ENCODE assay signal across 1 cellular context in the genomic region with DNA sequence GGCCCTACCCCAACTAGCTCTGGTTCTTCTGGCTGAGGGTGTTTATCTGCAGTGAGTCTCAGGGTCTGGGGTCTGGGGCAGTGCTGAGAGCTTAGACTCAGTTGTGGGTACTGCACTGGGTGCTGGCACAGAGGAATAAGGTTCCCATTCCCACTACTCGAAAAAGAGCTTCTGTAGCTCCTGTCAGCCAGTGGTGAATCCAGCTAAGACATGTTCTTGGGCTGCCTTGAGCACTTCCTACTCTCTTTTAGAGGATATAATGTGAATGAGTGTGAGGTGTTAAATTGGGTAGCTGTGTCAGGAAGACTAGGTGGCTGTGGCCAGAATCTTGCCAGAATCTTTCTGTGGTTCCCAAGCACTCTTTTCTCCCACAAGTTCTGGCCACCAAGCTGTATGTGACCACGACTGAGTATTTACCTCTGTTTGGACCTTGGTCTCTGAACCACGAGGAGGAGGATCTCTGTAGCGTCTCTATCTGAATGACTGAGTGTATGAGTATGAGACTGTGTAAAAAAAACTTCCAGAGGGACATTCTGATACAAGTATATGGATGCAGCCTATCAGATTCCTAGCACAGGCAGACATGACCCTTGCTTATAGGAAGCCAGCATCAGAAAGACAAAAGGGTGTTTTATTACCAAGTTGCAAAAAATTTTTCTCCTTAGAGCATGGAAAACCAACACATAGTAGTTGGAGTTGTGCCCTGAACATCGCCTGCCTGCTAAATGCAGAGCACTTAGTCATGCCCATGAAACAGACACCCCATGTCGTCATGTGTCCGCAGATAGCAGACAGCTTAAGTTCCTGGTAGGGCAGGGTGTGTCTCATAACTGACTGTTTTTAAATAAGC.
TF ChIP-seq lines count a peak whose summit lies in the region.

No MANE protein-coding gene starts in this region.

TF ChIP-seq in HepG2, 621 proteins besides CTCF, POLR2A, EP300 and RAD21 (continued from another document and continues in another):
- TF ChIP-seq, protein P1, sequence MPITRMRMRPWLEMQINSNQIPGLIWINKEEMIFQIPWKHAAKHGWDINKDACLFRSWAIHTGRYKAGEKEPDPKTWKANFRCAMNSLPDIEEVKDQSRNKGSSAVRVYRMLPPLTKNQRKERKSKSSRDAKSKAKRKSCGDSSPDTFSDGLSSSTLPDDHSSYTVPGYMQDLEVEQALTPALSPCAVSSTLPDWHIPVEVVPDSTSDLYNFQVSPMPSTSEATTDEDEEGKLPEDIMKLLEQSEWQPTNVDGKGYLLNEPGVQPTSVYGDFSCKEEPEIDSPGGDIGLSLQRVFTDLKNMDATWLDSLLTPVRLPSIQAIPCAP (CRISPR knock-in tag; IDR thresholded peaks at IDR 0.05; ENCODE audit: low read depth), result no peak
- TF ChIP-seq TEAD3 (CRISPR knock-in tag; optimal IDR thresholded peaks at IDR 0.05; ENCODE audit: borderline replicate concordance) (no peak), PTBP1 (IDR thresholded peaks at IDR 0.05; ENCODE audit: low read depth, low read length, poor library complexity, severe bottlenecking) (no peak), HMG20A (CRISPR knock-in tag; IDR thresholded peaks at IDR 0.05; ENCODE audit: borderline replicate concordance) (peak; percentile 53), YEATS4 (CRISPR knock-in tag; IDR thresholded peaks at IDR 0.05; ENCODE audit: borderline replicate concordance) (peak; percentile 22; the same call in 1 of the 2 replicates), FOXA3 (CRISPR knock-in tag; IDR thresholded peaks at IDR 0.05) (peak; percentile 71), PHF20 (CRISPR knock-in tag; IDR thresholded peaks at IDR 0.05) (no peak), SOX13 (IDR thresholded peaks at IDR 0.05) (no peak), SOX13 (CRISPR knock-in tag; conservative IDR thresholded peaks at IDR 0.05 in 1 of 2, IDR thresholded peaks at IDR 0.05 in 1 of 2) (peak in 1 of 2 experiments; percentile 66; a peak in 2 of 4 replicates), NCOR1 (IDR thresholded peaks at IDR 0.05; ENCODE audit: borderline replicate concordance, low read length) (peak; percentile 77; the same call in 1 of the 2 replicates), MXI1 (IDR thresholded peaks at IDR 0.05; ENCODE audit: borderline replicate concordance, low read depth, low read length) (peak; percentile 80; the same call in 1 of the 3 replicates), ISX (CRISPR knock-in tag; conservative IDR thresholded peaks at IDR 0.05) (no peak), ZNF780A (CRISPR knock-in tag; IDR thresholded peaks at IDR 0.05) (no peak), ZNF660 (CRISPR knock-in tag; IDR thresholded peaks at IDR 0.05; ENCODE audit: borderline replicate concordance, low read depth) (no peak), ZBTB7A (CRISPR knock-in tag; IDR thresholded peaks at IDR 0.05) (no peak), SOX5 (CRISPR knock-in tag; IDR thresholded peaks at IDR 0.05; ENCODE audit: borderline replicate concordance) (peak; percentile 50; the same call in 1 of the 2 replicates), FOSL2 (CRISPR knock-in tag; IDR thresholded peaks at IDR 0.05) (peak; percentile 48; the same call in 1 of the 2 replicates), GTF3A (CRISPR knock-in tag; conservative IDR thresholded peaks at IDR 0.05) (no peak), RBM39 (IDR thresholded peaks at IDR 0.05; ENCODE audit: low read depth, low read length, poor library complexity, severe bottlenecking) (no peak), KDM3A (CRISPR knock-in tag; IDR thresholded peaks at IDR 0.05; ENCODE audit: low read depth) (0 out of 2 replicates have a peak, but pooled peaks have one; percentile 52), PPARG (CRISPR knock-in tag; conservative IDR thresholded peaks at IDR 0.05) (0 out of 2 replicates have a peak, but pooled peaks have one; percentile 22), SAP130 (CRISPR knock-in tag; IDR thresholded peaks at IDR 0.05; ENCODE audit: low read depth) (peak; percentile 92), ZNF225 (CRISPR knock-in tag; IDR thresholded peaks at IDR 0.05) (no peak), ZNF382 (CRISPR knock-in tag; IDR thresholded peaks at IDR 0.05; ENCODE audit: borderline replicate concordance) (no peak), POGZ (CRISPR knock-in tag; IDR thresholded peaks at IDR 0.05) (0 out of 2 replicates have a peak, but pooled peaks have one; percentile 24), HNRNPK (IDR thresholded peaks at IDR 0.05; ENCODE audit: low read depth, low read length, poor library complexity, severe bottlenecking) (no peak), PAWR (CRISPR knock-in tag; IDR thresholded peaks at IDR 0.05; ENCODE audit: borderline replicate concordance) (no peak), HDAC1 (CRISPR knock-in tag; IDR thresholded peaks at IDR 0.05) (0 out of 2 replicates have a peak, but pooled peaks have one; percentile 21), ZNF343 (CRISPR knock-in tag; IDR thresholded peaks at IDR 0.05) (no peak), SNAI1 (CRISPR knock-in tag; IDR thresholded peaks at IDR 0.05; ENCODE audit: borderline replicate concordance) (no peak), CREM (IDR thresholded peaks at IDR 0.05) (0 out of 2 replicates have a peak, but pooled peaks have one; percentile 29), CREM (CRISPR knock-in tag; IDR thresholded peaks at IDR 0.05) (no peak), NR2F6 (IDR thresholded peaks at IDR 0.05) (no peak; the same call in 1 of the 2 replicates), NR2F6 (CRISPR knock-in tag; IDR thresholded peaks at IDR 0.05) (peak; percentile 49; the same call in 1 of the 2 replicates), CEBPB (IDR thresholded peaks at IDR 0.05; ENCODE audit: borderline replicate concordance, low read depth, low read length) (no peak), MXD4 (CRISPR knock-in tag; IDR thresholded peaks at IDR 0.05) (peak; percentile 46; the same call in 1 of the 2 replicates), KAT8 (CRISPR knock-in tag; IDR thresholded peaks at IDR 0.05) (no peak), GATAD1 (CRISPR knock-in tag; IDR thresholded peaks at IDR 0.05) (no peak), TAF1 (CRISPR knock-in tag; IDR thresholded peaks at IDR 0.05) (no peak), CREB1 (IDR thresholded peaks at IDR 0.05) (0 out of 2 replicates have a peak, but pooled peaks have one; percentile 15), CREB1 (CRISPR knock-in tag; IDR thresholded peaks at IDR 0.05) (no peak), CENPT (CRISPR knock-in tag; IDR thresholded peaks at IDR 0.05; ENCODE audit: low read depth) (no peak), ZNF446 (CRISPR knock-in tag; IDR thresholded peaks at IDR 0.05) (no peak), MYNN (CRISPR knock-in tag; IDR thresholded peaks at IDR 0.05; ENCODE audit: low read depth) (no peak), ARHGAP35 (CRISPR knock-in tag; IDR thresholded peaks at IDR 0.05; ENCODE audit: borderline replicate concordance) (no peak), ZNF614 (CRISPR knock-in tag; IDR thresholded peaks at IDR 0.05; ENCODE audit: borderline replicate concordance) (peak; percentile 82)
- TF ChIP-seq, protein P2, sequence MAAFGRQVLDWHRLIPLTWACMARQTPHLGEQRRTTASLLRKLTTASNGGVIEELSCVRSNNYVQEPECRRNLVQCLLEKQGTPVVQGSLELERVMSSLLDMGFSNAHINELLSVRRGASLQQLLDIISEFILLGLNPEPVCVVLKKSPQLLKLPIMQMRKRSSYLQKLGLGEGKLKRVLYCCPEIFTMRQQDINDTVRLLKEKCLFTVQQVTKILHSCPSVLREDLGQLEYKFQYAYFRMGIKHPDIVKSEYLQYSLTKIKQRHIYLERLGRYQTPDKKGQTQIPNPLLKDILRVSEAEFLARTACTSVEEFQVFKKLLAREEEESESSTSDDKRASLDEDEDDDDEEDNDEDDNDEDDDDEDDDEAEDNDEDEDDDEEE (CRISPR knock-in tag; IDR thresholded peaks at IDR 0.05), result no peak
- TF ChIP-seq, protein P3, sequence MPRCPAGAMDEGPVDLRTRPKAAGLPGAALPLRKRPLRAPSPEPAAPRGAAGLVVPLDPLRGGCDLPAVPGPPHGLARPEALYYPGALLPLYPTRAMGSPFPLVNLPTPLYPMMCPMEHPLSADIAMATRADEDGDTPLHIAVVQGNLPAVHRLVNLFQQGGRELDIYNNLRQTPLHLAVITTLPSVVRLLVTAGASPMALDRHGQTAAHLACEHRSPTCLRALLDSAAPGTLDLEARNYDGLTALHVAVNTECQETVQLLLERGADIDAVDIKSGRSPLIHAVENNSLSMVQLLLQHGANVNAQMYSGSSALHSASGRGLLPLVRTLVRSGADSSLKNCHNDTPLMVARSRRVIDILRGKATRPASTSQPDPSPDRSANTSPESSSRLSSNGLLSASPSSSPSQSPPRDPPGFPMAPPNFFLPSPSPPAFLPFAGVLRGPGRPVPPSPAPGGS (CRISPR knock-in tag; IDR thresholded peaks at IDR 0.05), result no peak
- TF ChIP-seq, protein P4, sequence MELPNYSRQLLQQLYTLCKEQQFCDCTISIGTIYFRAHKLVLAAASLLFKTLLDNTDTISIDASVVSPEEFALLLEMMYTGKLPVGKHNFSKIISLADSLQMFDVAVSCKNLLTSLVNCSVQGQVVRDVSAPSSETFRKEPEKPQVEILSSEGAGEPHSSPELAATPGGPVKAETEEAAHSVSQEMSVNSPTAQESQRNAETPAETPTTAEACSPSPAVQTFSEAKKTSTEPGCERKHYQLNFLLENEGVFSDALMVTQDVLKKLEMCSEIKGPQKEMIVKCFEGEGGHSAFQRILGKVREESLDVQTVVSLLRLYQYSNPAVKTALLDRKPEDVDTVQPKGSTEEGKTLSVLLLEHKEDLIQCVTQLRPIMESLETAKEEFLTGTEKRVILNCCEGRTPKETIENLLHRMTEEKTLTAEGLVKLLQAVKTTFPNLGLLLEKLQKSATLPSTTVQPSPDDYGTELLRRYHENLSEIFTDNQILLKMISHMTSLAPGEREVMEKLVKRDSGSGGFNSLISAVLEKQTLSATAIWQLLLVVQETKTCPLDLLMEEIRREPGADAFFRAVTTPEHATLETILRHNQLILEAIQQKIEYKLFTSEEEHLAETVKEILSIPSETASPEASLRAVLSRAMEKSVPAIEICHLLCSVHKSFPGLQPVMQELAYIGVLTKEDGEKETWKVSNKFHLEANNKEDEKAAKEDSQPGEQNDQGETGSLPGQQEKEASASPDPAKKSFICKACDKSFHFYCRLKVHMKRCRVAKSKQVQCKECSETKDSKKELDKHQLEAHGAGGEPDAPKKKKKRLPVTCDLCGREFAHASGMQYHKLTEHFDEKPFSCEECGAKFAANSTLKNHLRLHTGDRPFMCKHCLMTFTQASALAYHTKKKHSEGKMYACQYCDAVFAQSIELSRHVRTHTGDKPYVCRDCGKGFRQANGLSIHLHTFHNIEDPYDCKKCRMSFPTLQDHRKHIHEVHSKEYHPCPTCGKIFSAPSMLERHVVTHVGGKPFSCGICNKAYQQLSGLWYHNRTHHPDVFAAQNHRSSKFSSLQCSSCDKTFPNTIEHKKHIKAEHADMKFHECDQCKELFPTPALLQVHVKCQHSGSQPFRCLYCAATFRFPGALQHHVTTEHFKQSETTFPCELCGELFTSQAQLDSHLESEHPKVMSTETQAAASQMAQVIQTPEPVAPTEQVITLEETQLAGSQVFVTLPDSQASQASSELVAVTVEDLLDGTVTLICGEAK (IDR thresholded peaks at IDR 0.05), result no peak
- TF ChIP-seq, protein P4 (CRISPR knock-in tag; IDR thresholded peaks at IDR 0.05), result no peak
- TF ChIP-seq, protein P5, sequence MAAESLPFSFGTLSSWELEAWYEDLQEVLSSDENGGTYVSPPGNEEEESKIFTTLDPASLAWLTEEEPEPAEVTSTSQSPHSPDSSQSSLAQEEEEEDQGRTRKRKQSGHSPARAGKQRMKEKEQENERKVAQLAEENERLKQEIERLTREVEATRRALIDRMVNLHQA (CRISPR knock-in tag; IDR thresholded peaks at IDR 0.05), result no peak
- TF ChIP-seq, protein P6, sequence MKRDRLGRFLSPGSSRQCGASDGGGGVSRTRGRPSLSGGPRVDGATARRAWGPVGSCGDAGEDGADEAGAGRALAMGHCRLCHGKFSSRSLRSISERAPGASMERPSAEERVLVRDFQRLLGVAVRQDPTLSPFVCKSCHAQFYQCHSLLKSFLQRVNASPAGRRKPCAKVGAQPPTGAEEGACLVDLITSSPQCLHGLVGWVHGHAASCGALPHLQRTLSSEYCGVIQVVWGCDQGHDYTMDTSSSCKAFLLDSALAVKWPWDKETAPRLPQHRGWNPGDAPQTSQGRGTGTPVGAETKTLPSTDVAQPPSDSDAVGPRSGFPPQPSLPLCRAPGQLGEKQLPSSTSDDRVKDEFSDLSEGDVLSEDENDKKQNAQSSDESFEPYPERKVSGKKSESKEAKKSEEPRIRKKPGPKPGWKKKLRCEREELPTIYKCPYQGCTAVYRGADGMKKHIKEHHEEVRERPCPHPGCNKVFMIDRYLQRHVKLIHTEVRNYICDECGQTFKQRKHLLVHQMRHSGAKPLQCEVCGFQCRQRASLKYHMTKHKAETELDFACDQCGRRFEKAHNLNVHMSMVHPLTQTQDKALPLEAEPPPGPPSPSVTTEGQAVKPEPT (CRISPR knock-in tag; IDR thresholded peaks at IDR 0.05; ENCODE audit: low read depth), result no peak
- TF ChIP-seq, protein P7, sequence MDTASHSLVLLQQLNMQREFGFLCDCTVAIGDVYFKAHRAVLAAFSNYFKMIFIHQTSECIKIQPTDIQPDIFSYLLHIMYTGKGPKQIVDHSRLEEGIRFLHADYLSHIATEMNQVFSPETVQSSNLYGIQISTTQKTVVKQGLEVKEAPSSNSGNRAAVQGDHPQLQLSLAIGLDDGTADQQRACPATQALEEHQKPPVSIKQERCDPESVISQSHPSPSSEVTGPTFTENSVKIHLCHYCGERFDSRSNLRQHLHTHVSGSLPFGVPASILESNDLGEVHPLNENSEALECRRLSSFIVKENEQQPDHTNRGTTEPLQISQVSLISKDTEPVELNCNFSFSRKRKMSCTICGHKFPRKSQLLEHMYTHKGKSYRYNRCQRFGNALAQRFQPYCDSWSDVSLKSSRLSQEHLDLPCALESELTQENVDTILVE (CRISPR knock-in tag; IDR thresholded peaks at IDR 0.05), result 0 out of 2 replicates have a peak, but pooled peaks have one; percentile 26
